In the genomic region with DNA sequence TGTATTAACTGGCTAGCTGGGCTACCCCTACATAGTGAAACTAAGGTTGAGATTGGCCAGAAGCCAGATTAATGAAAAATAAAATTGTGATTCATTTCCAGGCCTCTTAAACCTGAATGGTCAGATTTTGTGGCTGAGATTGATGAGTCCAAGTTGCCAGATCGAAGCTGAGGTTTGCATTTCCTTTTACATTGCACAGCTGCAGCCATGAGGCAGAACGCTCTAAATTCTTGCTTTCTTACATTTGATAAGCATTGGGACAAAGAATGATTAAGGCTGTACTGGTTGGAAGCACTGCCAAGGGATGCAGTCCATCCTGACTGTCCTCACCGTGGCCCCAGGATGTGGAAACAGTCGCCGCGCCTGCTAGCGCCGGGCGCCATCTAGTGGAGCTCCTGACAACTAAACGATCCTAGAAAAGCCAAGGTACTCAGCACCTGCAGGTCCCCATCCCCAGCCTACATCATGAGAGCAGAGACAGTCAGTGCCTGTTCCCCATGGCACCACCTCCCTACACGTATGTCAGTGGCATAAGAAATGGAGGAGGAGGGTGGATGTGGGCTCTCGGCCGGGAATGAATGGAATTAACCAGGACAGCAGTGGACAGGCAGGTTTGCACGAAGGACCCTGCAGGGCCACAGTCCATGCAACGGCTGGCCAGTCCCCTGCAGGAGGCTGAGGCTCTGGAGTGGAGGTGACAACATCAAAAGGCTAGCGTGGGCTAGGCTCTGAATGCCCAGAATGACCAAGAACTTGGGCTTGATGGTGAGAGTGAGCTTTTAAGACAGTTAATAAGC, we compare ENCODE assay signal across 8 cellular contexts. TPM values are rescaled to one million over a fixed set of nuclear protein-coding genes. Genes with fewer than 3 reads are reported as not detected.
DNase-seq lines count a peak whose midpoint lies in the region; ATAC-seq and TF ChIP-seq lines count a peak whose summit lies in the region.

No MANE protein-coding gene starts in this region.

- H3K4me3 ChIP-seq in LNCaP clone FGC (ENCODE audit: low read depth, low read length) = no peak overlapping the region
- no peak overlapping the region for H3K4me3 ChIP-seq in ovary
- no peak overlapping the region for H3K4me3 ChIP-seq in upper lobe of left lung

- H3K9me3 Mint-ChIP-seq in activated T-helper 2 cell treated with anti-CD3 and anti-CD28 coated beads, Interferon-gamma antibody, Interleukin-2, Interleukin-4, amounts not matched to agents 10 μg/mL and 5 μg/mL and 100 μg/mL, durations not matched to agents 14 hours and 24 hours and 36 hours = peaks cover 8% of the 10 kb centered on the region

- peaks cover 7% of the 10 kb centered on the region for H3K27me3 Mint-ChIP-seq in activated T-helper 2 cell treated with anti-CD3 and anti-CD28 coated beads, Interferon-gamma antibody, Interleukin-2, Interleukin-4, amounts not matched to agents 10 μg/mL and 5 μg/mL and 100 μg/mL, durations not matched to agents 14 hours and 24 hours and 36 hours (ENCODE audit: low read depth)

- H3K9me3 ChIP-seq in ovary = no peaks in the 10 kb centered on the region
- H3K9me3 ChIP-seq in upper lobe of left lung = peaks cover 0 to 4% (median 0%) of the 10 kb centered on the region in 4 donors

- H3K36me3 Mint-ChIP-seq in activated T-helper 2 cell treated with anti-CD3 and anti-CD28 coated beads, Interferon-gamma antibody, Interleukin-2, Interleukin-4, amounts not matched to agents 10 μg/mL and 5 μg/mL and 100 μg/mL, durations not matched to agents 14 hours and 24 hours and 36 hours (ENCODE audit: low read depth) = no peaks in the 10 kb centered on the region

- peak; percentile 84 for DNase-seq in ELF-1 (ENCODE audit: low read depth, low spot score)
- peak; percentile 48 for DNase-seq in LNCaP clone FGC (ENCODE audit: low read depth)
- peak; percentile 52 to 70 for DNase-seq in SHP77 (lab: John Stamatoyannopoulos, UW)
- DNase-seq in activated T-helper 2 cell treated with anti-CD3 and anti-CD28 coated beads, Interferon-gamma antibody, Interleukin-2, Interleukin-4, amounts not matched to agents 10 μg/mL and 5 μg/mL and 100 μg/mL, durations not matched to agents 14 hours and 24 hours and 36 hours (ENCODE audit: low spot score) = peak; percentile 40
- peak; percentile 23 to 59 for DNase-seq in foreskin keratinocyte
- peak; percentile 66 to 86 (median 77) for DNase-seq in ovary
- DNase-seq in upper lobe of left lung = peak; percentile 74 to 88

- 19 to 24% (median 23%) methylated on average over 16 of the region's 16 CpGs for WGBS in ovary, 3 donors
- WGBS in upper lobe of left lung, 2 donors = 18 to 27% methylated on average over 14 to 16 of the region's 16 CpGs

- ATAC-seq in foreskin keratinocyte (peak; percentile 73), upper lobe of left lung (ENCODE audit: low FRiP score in 2 of 2) (peak; percentile 72 to 75), HG03565 (IDR thresholded peaks at IDR 0.05; ENCODE audit: unreplicated experiment) (no peak)

- H3K4me1 ChIP-seq in foreskin keratinocyte (no peaks in the 10 kb centered on the region), ovary (ENCODE audit: insufficient read depth) (no peaks in the 10 kb centered on the region), upper lobe of left lung (peaks cover 0 to 13% (median 4%) of the 10 kb centered on the region in 4 donors)

- peaks cover 3% of the 10 kb centered on the region for H3K4me1 Mint-ChIP-seq in activated T-helper 2 cell treated with anti-CD3 and anti-CD28 coated beads, Interferon-gamma antibody, Interleukin-2, Interleukin-4, amounts not matched to agents 10 μg/mL and 5 μg/mL and 100 μg/mL, durations not matched to agents 14 hours and 24 hours and 36 hours (ENCODE audit: low read depth)

- no peak overlapping the region for H3K4me3 Mint-ChIP-seq in activated T-helper 2 cell treated with anti-CD3 and anti-CD28 coated beads, Interferon-gamma antibody, Interleukin-2, Interleukin-4, amounts not matched to agents 10 μg/mL and 5 μg/mL and 100 μg/mL, durations not matched to agents 14 hours and 24 hours and 36 hours (ENCODE audit: low read depth)

- no peak overlapping the region for H3K27ac Mint-ChIP-seq in activated T-helper 2 cell treated with anti-CD3 and anti-CD28 coated beads, Interferon-gamma antibody, Interleukin-2, Interleukin-4, amounts not matched to agents 10 μg/mL and 5 μg/mL and 100 μg/mL, durations not matched to agents 14 hours and 24 hours and 36 hours

- H3K27ac ChIP-seq in foreskin keratinocyte (no peak overlapping the region), ovary (no peak overlapping the region), upper lobe of left lung (no peak overlapping the region)

- no peak for TF ChIP-seq POLR2A in ovary (IDR thresholded peaks at IDR 0.05)
- no peak for TF ChIP-seq POLR2A in upper lobe of left lung (IDR thresholded peaks at IDR 0.05)

- peak; percentile 84 for TF ChIP-seq CTCF in LNCaP clone FGC (IDR thresholded peaks at IDR 0.05; ENCODE audit: control insufficient read depth, extremely low read depth, insufficient read depth)
- peak; percentile 95 for TF ChIP-seq CTCF in foreskin keratinocyte (conservative IDR thresholded peaks at IDR 0.05)
- peak; percentile 69 to 76 (median 69) for TF ChIP-seq CTCF in ovary (IDR thresholded peaks at IDR 0.05)
- TF ChIP-seq CTCF in upper lobe of left lung (IDR thresholded peaks at IDR 0.05) = peak; percentile 64 to 86 (median 80)

- H3K27me3 ChIP-seq in foreskin keratinocyte (no peaks in the 10 kb centered on the region), ovary (no peaks in the 10 kb centered on the region), upper lobe of left lung (no peaks in the 10 kb centered on the region)

- no peak for TF ChIP-seq EP300 in ovary (IDR thresholded peaks at IDR 0.05)
- no peak for TF ChIP-seq EP300 in upper lobe of left lung (IDR thresholded peaks at IDR 0.05)

- no peaks in the 10 kb centered on the region for H3K36me3 ChIP-seq in ovary
- H3K36me3 ChIP-seq in upper lobe of left lung = peaks cover 5 to 80% (median 45%) of the 10 kb centered on the region in 4 donors

- intact Hi-C loops in activated T-helper 2 cell treated with anti-CD3 and anti-CD28 coated beads, Interferon-gamma antibody, Interleukin-2, Interleukin-4, amounts not matched to agents 10 μg/mL and 5 μg/mL and 100 μg/mL, durations not matched to agents 14 hours and 24 hours and 36 hours (cut with micrococcal nuclease) = loop anchor here (1.0 kb wide), 1 partner anchor 453 kb away; no protein-coding TSS in a partner anchor
- intact Hi-C loops in ovary (cut with DNase I) = loop anchor here (2.0 to 10.0 kb wide), 7 partner anchors 275 to 605 kb away; a partner anchor contains a TSS

RNA-seq across cellular contexts. Expression of a gene that starts 19.0 kb away (rescaled TPM):
- total RNA-seq in activated T-helper 2 cell treated with anti-CD3 and anti-CD28 coated beads, Interferon-gamma antibody, Interleukin-2, Interleukin-4, amounts not matched to agents 10 μg/mL and 5 μg/mL and 100 μg/mL, durations not matched to agents 14 hours and 24 hours and 36 hours = 1.1 and 1.2 TPM in 2 replicates
- 33.0 and 40.0 TPM in 2 replicates for total RNA-seq in foreskin keratinocyte
- 29.4 and 34.9 TPM in 2 replicates for polyA plus RNA-seq in foreskin keratinocyte
- total RNA-seq in ovary = 10 to 100 TPM; 16.1 to 49.4 (median 23.4) TPM
- polyA plus RNA-seq in ovary = 10 to 100 TPM; 23.1 to 35.1 TPM
- 100 to 1,000 TPM in 3 of 6 donors, 10 to 100 TPM in 3; 51.6 to 118 (median 95.3) TPM for total RNA-seq in upper lobe of left lung
